ENCODE assay signal across 8 cellular contexts in genomic region chr5:109410389-109411174, GRCh38. TPM values are rescaled to one million over a fixed set of nuclear protein-coding genes. Genes with fewer than 3 reads are reported as not detected.
DNase-seq lines count a peak whose midpoint lies in the region; ATAC-seq and TF ChIP-seq lines count a peak whose summit lies in the region.

No MANE protein-coding gene starts in this region.

- TF ChIP-seq CTCF in DOHH2 (IDR thresholded peaks at IDR 0.05; ENCODE audit: low read depth, low read length, poor library complexity, severe bottlenecking) (no peak), breast epithelium (IDR thresholded peaks at IDR 0.05) (no peak)

- H3K4me2 ChIP-seq in DOHH2 (ENCODE audit: low read length) = peak overlapping the region; percentile 94

- H3K4me3 ChIP-seq in DOHH2 (ENCODE audit: low read length) (peak overlapping the region; percentile 96), breast epithelium (peak overlapping the region; percentile 72 to 89 (median 83)), iPS-18c (ENCODE audit: insufficient read depth, low read depth, low read length) (peak overlapping the region; percentile 74), skeletal muscle cell (ENCODE audit: low read depth, low read length) (peak overlapping the region; percentile 53)

- no peaks in the 10 kb centered on the region for H3K9me3 ChIP-seq in DOHH2 (ENCODE audit: control insufficient read depth, insufficient read depth, low read length)
- H3K9me3 ChIP-seq in breast epithelium = peaks cover 0 to 7% of the 10 kb centered on the region in 2 donors
- no peaks in the 10 kb centered on the region for H3K9me3 ChIP-seq in iPS-18c (ENCODE audit: control insufficient read depth, insufficient read depth, low read length)

- H3K27me3 ChIP-seq in DOHH2 (ENCODE audit: control insufficient read depth, low read length) = no peaks in the 10 kb centered on the region
- H3K27me3 ChIP-seq in breast epithelium = no peaks in the 10 kb centered on the region

- intact Hi-C loops in breast epithelium (cut with DNase I; ENCODE audit: low total_unique reads) = no loop called here

- H3K36me3 ChIP-seq in DOHH2 (ENCODE audit: control insufficient read depth, low read length) (peaks cover 11% of the 10 kb centered on the region), breast epithelium (no peaks in the 10 kb centered on the region)

- H3K4me1 ChIP-seq in DOHH2 (ENCODE audit: control insufficient read depth, low read length) (peaks cover 32% of the 10 kb centered on the region), breast epithelium (peaks cover 0 to 13% of the 10 kb centered on the region in 2 donors)

- peak overlapping the region; percentile 91 for H3K27ac ChIP-seq in DOHH2 (ENCODE audit: low read depth, low read length)
- H3K27ac ChIP-seq in breast epithelium = peak overlapping the region; percentile 97 to 99

- peak; percentile 15 for ATAC-seq in GM21737 (IDR thresholded peaks at IDR 0.05; ENCODE audit: unreplicated experiment)

- DNase-seq in M059J (ENCODE audit: low read depth) = peak; percentile 89
- DNase-seq in T1000 (lab: John Stamatoyannopoulos, UW) = peak; percentile 66
- DNase-seq in breast epithelium (ENCODE audit: low spot score in 2 of 2) = peak; percentile 58 to 71
- peak; percentile 71 for DNase-seq in skeletal muscle cell (ENCODE audit: low read depth)
- no peak for DNase-seq in GM19238 (ENCODE audit: insufficient read length, low spot score)

- H3K79me2 ChIP-seq in DOHH2 (ENCODE audit: control insufficient read depth, low read length) = peaks cover 35% of the 10 kb centered on the region

- TF ChIP-seq POLR2A in breast epithelium (IDR thresholded peaks at IDR 0.05) = peak; percentile 19

- H4K20me1 ChIP-seq in DOHH2 (ENCODE audit: control insufficient read depth, insufficient read depth, low read depth, low read length) = peaks cover 20% of the 10 kb centered on the region

- H3K9me2 ChIP-seq in DOHH2 (replicated peaks; ENCODE audit: control insufficient read depth, low read length) = no peaks in the 10 kb centered on the region

- peaks cover 16% of the 10 kb centered on the region for H3F3A ChIP-seq in DOHH2 (ENCODE audit: control insufficient read depth, insufficient read depth)

RNA-seq across cellular contexts. Expression of gene PJA2, which starts 0.8 kb away (rescaled TPM):
- 42.0 and 58.9 TPM in 2 replicates for total RNA-seq in M059J (2014; rRNA removed; shearing (Covaris generic))
- 100 to 1,000 TPM; 103 to 136 (median 117) TPM for total RNA-seq in breast epithelium
